18 cellular contexts compared by ENCODE assay signal in the genomic region with DNA sequence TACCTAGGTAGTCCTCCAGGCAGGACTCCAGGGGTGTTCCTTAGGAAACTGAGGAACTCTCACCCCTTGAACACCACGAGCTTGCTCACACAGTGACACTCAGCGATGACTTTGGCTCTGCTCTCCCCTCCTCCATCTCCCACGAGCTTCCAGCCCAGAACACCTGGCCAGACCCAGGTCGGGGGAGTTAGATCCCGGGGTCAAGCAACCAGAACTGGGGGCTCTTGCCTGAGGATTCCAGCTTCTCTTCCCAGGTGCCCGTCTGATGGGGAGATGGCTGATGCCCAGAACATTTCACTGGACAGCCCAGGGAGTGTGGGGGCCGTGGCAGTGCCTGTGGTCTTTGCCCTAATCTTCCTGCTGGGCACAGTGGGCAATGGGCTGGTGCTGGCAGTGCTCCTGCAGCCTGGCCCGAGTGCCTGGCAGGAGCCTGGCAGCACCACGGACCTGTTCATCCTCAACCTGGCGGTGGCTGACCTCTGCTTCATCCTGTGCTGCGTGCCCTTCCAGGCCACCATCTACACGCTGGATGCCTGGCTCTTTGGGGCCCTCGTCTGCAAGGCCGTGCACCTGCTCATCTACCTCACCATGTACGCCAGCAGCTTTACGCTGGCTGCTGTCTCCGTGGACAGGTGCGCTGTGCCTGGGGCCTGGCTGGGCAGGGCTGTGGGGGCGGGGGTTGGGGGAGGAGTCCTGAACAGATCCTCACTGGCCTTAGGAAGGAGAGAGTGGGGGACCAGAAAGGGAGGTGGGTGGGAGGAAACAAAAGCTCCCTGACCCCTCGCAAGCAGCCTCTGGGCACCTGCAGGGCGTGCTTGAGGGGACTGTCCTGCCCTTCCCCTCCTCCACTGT. TPM values are rescaled to one million over a fixed set of nuclear protein-coding genes. Genes with fewer than 3 reads are reported as not detected.
DNase-seq lines count a peak whose midpoint lies in the region; ATAC-seq and TF ChIP-seq lines count a peak whose summit lies in the region.
"Had no signal": no experiment of that assay in that cellular context is flagged by ENCODE, and none has a peak within 500 bp of the region (broad histone marks: within the 10 kb centered on the region; RNA-seq: fewer than 3 reads in every experiment).

A gene with protein sequence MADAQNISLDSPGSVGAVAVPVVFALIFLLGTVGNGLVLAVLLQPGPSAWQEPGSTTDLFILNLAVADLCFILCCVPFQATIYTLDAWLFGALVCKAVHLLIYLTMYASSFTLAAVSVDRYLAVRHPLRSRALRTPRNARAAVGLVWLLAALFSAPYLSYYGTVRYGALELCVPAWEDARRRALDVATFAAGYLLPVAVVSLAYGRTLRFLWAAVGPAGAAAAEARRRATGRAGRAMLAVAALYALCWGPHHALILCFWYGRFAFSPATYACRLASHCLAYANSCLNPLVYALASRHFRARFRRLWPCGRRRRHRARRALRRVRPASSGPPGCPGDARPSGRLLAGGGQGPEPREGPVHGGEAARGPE (plus strand): TSS at position 249 of the 852 bp plus-strand sequence. CDS start 25 bp downstream, at position 274.

- H3K9me3 Mint-ChIP-seq in activated CD4-positive, alpha-beta T cell treated with anti-CD3 and anti-CD28 coated beads, Interleukin-2, amount 10 ng/mL, durations not matched to agents 24 days and 14 days, result no peaks in the 10 kb centered on the region
- H3K9me3 Mint-ChIP-seq in activated naive CD8-positive, alpha-beta T cell treated with anti-CD3 and anti-CD28 coated beads for 36 hours, result no peaks in the 10 kb centered on the region
- H3K9me3 Mint-ChIP-seq in nephron, result no peaks in the 10 kb centered on the region

- no peak for TF ChIP-seq CTCF in nephron (IDR thresholded peaks at IDR 0.05; ENCODE audit: unreplicated experiment in 3 of 3)

- H3K27me3 Mint-ChIP-seq in activated CD4-positive, alpha-beta T cell treated with anti-CD3 and anti-CD28 coated beads, Interleukin-2, amount 10 ng/mL, durations not matched to agents 24 days and 14 days, result peaks cover 34% of the 10 kb centered on the region
- H3K27me3 Mint-ChIP-seq in activated naive CD8-positive, alpha-beta T cell treated with anti-CD3 and anti-CD28 coated beads for 36 hours, result peaks cover 54% of the 10 kb centered on the region
- H3K27me3 Mint-ChIP-seq in nephron (ENCODE audit: low read depth), result peaks cover 61% of the 10 kb centered on the region

- H3K4me3 Mint-ChIP-seq in activated CD4-positive, alpha-beta T cell treated with anti-CD3 and anti-CD28 coated beads, Interleukin-2, amount 10 ng/mL, durations not matched to agents 24 days and 14 days, result peak within 1 kb of the TSS; percentile 67
- H3K4me3 Mint-ChIP-seq in activated naive CD8-positive, alpha-beta T cell treated with anti-CD3 and anti-CD28 coated beads for 36 hours, result peak within 1 kb of the TSS; percentile 48
- H3K4me3 Mint-ChIP-seq in nephron, result peak within 1 kb of the TSS; percentile 52 to 70 (median 67)

- H3K36me3 Mint-ChIP-seq in activated CD4-positive, alpha-beta T cell treated with anti-CD3 and anti-CD28 coated beads, Interleukin-2, amount 10 ng/mL, durations not matched to agents 24 days and 14 days (ENCODE audit: low read depth), result peaks cover 3% of the 10 kb centered on the region
- H3K36me3 Mint-ChIP-seq in activated naive CD8-positive, alpha-beta T cell treated with anti-CD3 and anti-CD28 coated beads for 36 hours, result no peaks in the 10 kb centered on the region
- peaks cover 5% of the 10 kb centered on the region for H3K36me3 Mint-ChIP-seq in nephron (ENCODE audit: low read depth)

- H3K27ac Mint-ChIP-seq in activated CD4-positive, alpha-beta T cell treated with anti-CD3 and anti-CD28 coated beads, Interleukin-2, amount 10 ng/mL, durations not matched to agents 24 days and 14 days, result no peak within 1 kb of the TSS
- H3K27ac Mint-ChIP-seq in activated naive CD8-positive, alpha-beta T cell treated with anti-CD3 and anti-CD28 coated beads for 36 hours, result no peak within 1 kb of the TSS
- H3K27ac Mint-ChIP-seq in nephron, result no peak within 1 kb of the TSS

- ATAC-seq in GM21619 (IDR thresholded peaks at IDR 0.05; ENCODE audit: unreplicated experiment), result no peak
- ATAC-seq in GM18858 (IDR thresholded peaks at IDR 0.05; ENCODE audit: unreplicated experiment), result no peak
- ATAC-seq: Panc1; stimulated activated naive CD8-positive, alpha-beta T cell treated with anti-CD3 and anti-CD28 coated beads, Interleukin-15, Interleukin-2, amounts not matched to agents 100 U/mL and 50 U/mL, for 24 hours had no signal

- intact Hi-C loops in activated CD4-positive, alpha-beta T cell treated with anti-CD3 and anti-CD28 coated beads, Interleukin-2, amount 10 ng/mL, durations not matched to agents 24 days and 14 days (cut with micrococcal nuclease), result no loop called here

- peaks cover 10% of the 10 kb centered on the region for H3K4me1 Mint-ChIP-seq in activated CD4-positive, alpha-beta T cell treated with anti-CD3 and anti-CD28 coated beads, Interleukin-2, amount 10 ng/mL, durations not matched to agents 24 days and 14 days
- peaks cover 6% of the 10 kb centered on the region for H3K4me1 Mint-ChIP-seq in activated naive CD8-positive, alpha-beta T cell treated with anti-CD3 and anti-CD28 coated beads for 36 hours
- peaks cover 14% of the 10 kb centered on the region for H3K4me1 Mint-ChIP-seq in nephron

- no peak for DNase-seq in activated CD4-positive, alpha-beta T cell treated with anti-CD3 and anti-CD28 coated beads, Interleukin-2, amount 10 ng/mL, durations not matched to agents 24 days and 14 days
- no peak for DNase-seq in activated CD4-positive, alpha-beta T cell treated with anti-CD3 and anti-CD28 coated beads for 48 hours
- DNase-seq in NCI-H146 (lab: John Stamatoyannopoulos, UW), result peak; percentile 64
- DNase-seq in activated naive CD8-positive, alpha-beta T cell treated with anti-CD3 and anti-CD28 coated beads for 36 hours, result no peak
- no peak for DNase-seq in GF-D8 (lab: John Stamatoyannopoulos, UW)
- DNase-seq: activated CD4-positive, alpha-beta T cell treated with anti-CD3 and anti-CD28 coated beads, Interleukin-2, amount 50 U/mL, for 48 hours; amygdala; foreskin melanocyte; kidney; NCI-H2171; stimulated activated CD4-positive, alpha-beta T cell treated with anti-CD3 and anti-CD28 coated beads, Interleukin-2, amount 100 ng/mL, for 48 hours; stimulated activated naive CD8-positive, alpha-beta T cell treated with anti-CD3 and anti-CD28 coated beads, Interleukin-15, Interleukin-2, amounts not matched to agents 100 U/mL and 50 U/mL, for 24 hours had no signal

RNA-seq across cellular contexts. Expression of the gene that starts here (rescaled TPM):
- not detected in 2 replicates for total RNA-seq in activated CD4-positive, alpha-beta T cell treated with anti-CD3 and anti-CD28 coated beads, Interleukin-2, amount 10 ng/mL, durations not matched to agents 24 days and 14 days
- not detected for total RNA-seq in activated naive CD8-positive, alpha-beta T cell treated with anti-CD3 and anti-CD28 coated beads for 36 hours
- total RNA-seq: Daoy, kidney, renal cortical epithelial cell had no signal
